In the genomic region with DNA sequence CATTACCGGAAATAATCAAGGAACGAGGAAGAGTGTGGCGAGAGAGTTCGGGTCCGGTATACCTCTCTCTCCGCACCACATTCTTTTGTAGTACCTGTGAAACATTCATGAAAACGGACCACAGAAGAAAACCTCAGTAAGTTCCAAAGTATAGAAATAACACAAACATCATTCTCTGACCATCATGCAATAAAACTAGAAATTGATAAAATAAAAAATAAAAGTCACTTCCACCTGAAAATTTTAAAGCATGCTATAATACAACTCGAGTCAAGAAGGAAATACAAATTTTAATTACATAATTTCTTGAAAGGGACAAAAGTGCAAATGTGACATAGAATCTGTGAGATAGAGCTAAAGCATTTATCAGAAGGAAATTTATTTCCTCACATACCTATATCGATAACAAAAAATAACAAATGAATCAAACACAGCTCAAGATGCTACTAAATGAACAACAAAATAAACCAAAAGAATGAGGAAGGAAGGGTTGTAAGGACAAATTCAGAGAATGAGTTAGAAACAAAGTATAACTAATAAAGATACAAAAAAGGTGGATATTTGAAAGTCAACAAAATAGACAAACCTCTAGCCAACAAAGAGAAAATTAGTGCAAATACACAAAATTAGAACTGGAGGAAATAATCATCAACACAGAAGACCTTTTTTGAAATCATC, we compare ENCODE assay signal across 8 cellular contexts.
DNase-seq lines count a peak whose midpoint lies in the region; ATAC-seq and TF ChIP-seq lines count a peak whose summit lies in the region.

No MANE protein-coding gene starts in this region.

- no peak for ATAC-seq in HG03469 (IDR thresholded peaks at IDR 0.05; ENCODE audit: unreplicated experiment)

- H3K27ac ChIP-seq in SK-N-MC = no peak overlapping the region

- H3K4me3 ChIP-seq in GM12865 (ENCODE audit: low read depth, low read length) (peak overlapping the region; percentile 85), SK-N-MC (peak overlapping the region; percentile 90), fibroblast of pulmonary artery (replicated peaks; ENCODE audit: low read depth, low read length) (peak overlapping the region; percentile 73), retinal pigment epithelial cell (ENCODE audit: low read length) (peak overlapping the region; percentile 86)

- DNase-seq in GM12865 (ENCODE audit: low read depth) = no peak
- DNase-seq in SK-N-MC (ENCODE audit: low read depth, low spot score) = no peak
- DNase-seq in fibroblast of pulmonary artery (ENCODE audit: low read depth) = no peak
- no peak for DNase-seq in retinal pigment epithelial cell (ENCODE audit: low read depth)
- DNase-seq in germinal center (ENCODE audit: low spot score) = no peak
- no peak for DNase-seq in H4 (ENCODE audit: low spot score)
- no peak for DNase-seq in RKO (ENCODE audit: low spot score)

- TF ChIP-seq CTCF in GM12865 (IDR thresholded peaks at IDR 0.05; ENCODE audit: insufficient read depth, low read depth, low read length, missing control alignments) (no peak), fibroblast of pulmonary artery (IDR thresholded peaks at IDR 0.05; ENCODE audit: low read length, missing control alignments) (no peak), retinal pigment epithelial cell (conservative IDR thresholded peaks at IDR 0.05; ENCODE audit: low read depth, low read length) (no peak)

- H3K36me3 ChIP-seq in SK-N-MC (ENCODE audit: insufficient read depth, low read length) = no peaks in the 10 kb centered on the region

- peak overlapping the region; percentile 83 for H3K9ac ChIP-seq in SK-N-MC (ENCODE audit: insufficient read length)

- H3K9me3 ChIP-seq in SK-N-MC (ENCODE audit: low read depth, low read length) = no peaks in the 10 kb centered on the region
